Comparison of ENCODE assay signal across 22 cellular contexts in the genomic region with DNA sequence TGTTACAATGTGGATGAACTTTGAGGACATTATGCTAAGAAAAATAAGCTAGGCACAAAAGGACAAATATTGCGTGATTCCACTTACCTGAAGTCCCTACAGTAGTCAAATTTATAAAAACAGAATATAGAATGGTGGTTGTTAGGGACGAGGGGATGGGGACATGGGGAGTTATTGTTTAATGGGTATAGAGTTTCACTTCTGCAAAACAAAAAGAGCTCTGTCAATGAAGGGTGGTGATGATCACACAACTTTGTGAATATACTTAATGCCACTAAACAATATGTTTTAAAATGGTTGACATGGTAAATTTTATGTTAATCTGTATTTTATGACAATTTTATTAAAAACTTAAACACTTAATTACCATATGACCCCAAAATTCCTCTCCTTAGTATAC. TPM values are rescaled to one million over a fixed set of nuclear protein-coding genes. Genes with fewer than 3 reads are reported as not detected.
DNase-seq lines count a peak whose midpoint lies in the region; ATAC-seq and TF ChIP-seq lines count a peak whose summit lies in the region.
"Had no signal": no experiment of that assay in that cellular context is flagged by ENCODE, and none has a peak within 500 bp of the region (broad histone marks: within the 10 kb centered on the region; RNA-seq: fewer than 3 reads in every experiment).

No MANE protein-coding gene starts in this region.

- no peaks in the 10 kb centered on the region for H3K27me3 ChIP-seq in SK-N-SH (ENCODE audit: insufficient read depth)
- H3K27me3 ChIP-seq: brain microvascular endothelial cell, pancreas, suprapubic skin had no signal

- H2AFZ ChIP-seq in SK-N-SH (ENCODE audit: low read depth), result no peak overlapping the region

- TF ChIP-seq EP300 in SK-N-SH (IDR thresholded peaks at IDR 0.05; ENCODE audit: borderline replicate concordance in 1 of 2, low read depth in 1 of 2, low read length in 1 of 2), result no peak

- no peak overlapping the region for H3K4me2 ChIP-seq in SK-N-SH

- CTCF ChIA-PET in SK-N-SH (lab: Yijun Ruan, JAX), result no interaction called here

- H3K9me3 ChIP-seq in SK-N-SH, result no peaks in the 10 kb centered on the region
- H3K9me3 ChIP-seq: HAP-1, pancreas, suprapubic skin had no signal

- POLR2A ChIA-PET in SK-N-SH (lab: Yijun Ruan, JAX), result interaction anchor here (0.6 kb wide), 1 partner anchor 110 kb away, joined by 3 read pairs; no protein-coding TSS in a partner anchor

- WGBS in SK-N-SH (ENCODE audit: low lambda C conversion rate), result 92% methylated on average over 2 of the region's 2 CpGs

- no peak for TF ChIP-seq RAD21 in SK-N-SH (IDR thresholded peaks at IDR 0.05; ENCODE audit: low read length)

- no peaks in the 10 kb centered on the region for H3K4me1 ChIP-seq in SK-N-SH (ENCODE audit: control insufficient read depth in 1 of 2, insufficient read depth in 2 of 2, low read depth in 1 of 2, low read length in 1 of 2)
- H3K4me1 ChIP-seq: HAP-1, pancreas, suprapubic skin had no signal

- no peak for TF ChIP-seq POLR2A in GM18505 (IDR thresholded peaks at IDR 0.05; ENCODE audit: borderline replicate concordance, extremely low read depth, insufficient read depth, insufficient read length)

- H3F3A ChIP-seq in SK-N-SH (replicated peaks; ENCODE audit: insufficient read depth), result no peaks in the 10 kb centered on the region

- no peak for TF ChIP-seq CTCF in GM20000 (IDR thresholded peaks at IDR 0.05; ENCODE audit: extremely low read depth, missing control alignments)
- no peak for TF ChIP-seq CTCF in SK-N-SH (IDR thresholded peaks at IDR 0.05)

- H3K36me3 ChIP-seq in SK-N-SH (replicated peaks in 1 of 2; ENCODE audit: control insufficient read depth in 1 of 2, insufficient read depth in 2 of 2, low read length in 1 of 2), result peaks cover 0 to 19% of the 10 kb centered on the region in 2 experiments
- H3K36me3 ChIP-seq: brain microvascular endothelial cell, HAP-1, pancreas had no signal

- H3K4me3 ChIP-seq in SK-N-SH (ENCODE audit: low read depth in 2 of 2, low read length in 1 of 2), result no peak overlapping the region
- H3K4me3 ChIP-seq: HAP-1, lung, pancreas, suprapubic skin had no signal

- no peak overlapping the region for H3K9ac ChIP-seq in SK-N-SH

- no peaks in the 10 kb centered on the region for H4K20me1 ChIP-seq in SK-N-SH (ENCODE audit: insufficient read depth)

- H3K9me2 ChIP-seq in SK-N-SH, result no peaks in the 10 kb centered on the region

- ATAC-seq in GM18505 (IDR thresholded peaks at IDR 0.05; ENCODE audit: unreplicated experiment) (peak; percentile 64), HG03196 (IDR thresholded peaks at IDR 0.05; ENCODE audit: unreplicated experiment) (peak; percentile 65), HG02884 (IDR thresholded peaks at IDR 0.05; ENCODE audit: unreplicated experiment) (no peak)
- ATAC-seq: naive thymus-derived CD4-positive, alpha-beta T cell; Panc1 had no signal

- peak; percentile 18 for DNase-seq in GM20000 (ENCODE audit: low spot score)
- peak; percentile 7 for DNase-seq in NOMO-1 treated with dmso at 0.1 percent for 144 hours (lab: John Stamatoyannopoulos, UW; ENCODE audit: unreplicated experiment)
- DNase-seq in NCI-H82 treated with DMSO at 0.1 percent for 48 hours (lab: John Stamatoyannopoulos, UW; ENCODE audit: unreplicated experiment), result no peak
- no peak for DNase-seq in activated naive CD4-positive, alpha-beta T cell (lab: John Stamatoyannopoulos, UW)
- no peak for DNase-seq in SK-N-SH
- DNase-seq: activated CD4-positive, alpha-beta memory T cell treated with anti-CD3 and anti-CD28 coated beads for 36 hours; activated T-cell treated with anti-CD3 and anti-CD28 coated beads, Interleukin-2, amount 50 U/mL, for 24 hours; brain microvascular endothelial cell; dermis blood vessel endothelial cell; naive thymus-derived CD4-positive, alpha-beta T cell; NCI-H187; pancreas; stimulated activated CD4-positive, alpha-beta T cell treated with anti-CD3 and anti-CD28 coated beads, Interleukin-2, amount 100 ng/mL, for 48 hours; SW 1271 had no signal

- H3K79me2 ChIP-seq in SK-N-SH (ENCODE audit: insufficient read depth), result no peaks in the 10 kb centered on the region

- no peak overlapping the region for H3K27ac ChIP-seq in SK-N-SH (ENCODE audit: low read depth in 2 of 2, low read length in 1 of 2)
- H3K27ac ChIP-seq: brain microvascular endothelial cell, pancreas, suprapubic skin, VCaP had no signal

TF ChIP-seq in SK-N-SH, 30 proteins besides CTCF, POLR2A, EP300 and RAD21:
- TF ChIP-seq YY1 (IDR thresholded peaks at IDR 0.05; ENCODE audit: low read depth) (no peak), FOXM1 (IDR thresholded peaks at IDR 0.05; ENCODE audit: low read depth) (no peak), RFX5 (IDR thresholded peaks at IDR 0.05; ENCODE audit: low read length) (no peak), RXRA (IDR thresholded peaks at IDR 0.05; ENCODE audit: borderline replicate concordance, low read depth) (no peak), FOXJ3 (CRISPR knock-in tag; IDR thresholded peaks at IDR 0.05) (no peak), TEAD4 (IDR thresholded peaks at IDR 0.05; ENCODE audit: borderline replicate concordance, insufficient read depth) (no peak), JUND (IDR thresholded peaks at IDR 0.05) (no peak), SMC3 (IDR thresholded peaks at IDR 0.05; ENCODE audit: low read depth, low read length) (no peak), MEF2A (IDR thresholded peaks at IDR 0.05; ENCODE audit: borderline replicate concordance, low read depth) (no peak), MXI1 (IDR thresholded peaks at IDR 0.05; ENCODE audit: low read depth, low read length) (no peak), NFIC (IDR thresholded peaks at IDR 0.05; ENCODE audit: borderline replicate concordance) (no peak), FOSL2 (IDR thresholded peaks at IDR 0.05; ENCODE audit: borderline replicate concordance, low read depth) (no peak), ELF1 (IDR thresholded peaks at IDR 0.05) (no peak), NRF1 (IDR thresholded peaks at IDR 0.05; ENCODE audit: low read depth, low read length) (no peak)
- TF ChIP-seq, protein P1, sequence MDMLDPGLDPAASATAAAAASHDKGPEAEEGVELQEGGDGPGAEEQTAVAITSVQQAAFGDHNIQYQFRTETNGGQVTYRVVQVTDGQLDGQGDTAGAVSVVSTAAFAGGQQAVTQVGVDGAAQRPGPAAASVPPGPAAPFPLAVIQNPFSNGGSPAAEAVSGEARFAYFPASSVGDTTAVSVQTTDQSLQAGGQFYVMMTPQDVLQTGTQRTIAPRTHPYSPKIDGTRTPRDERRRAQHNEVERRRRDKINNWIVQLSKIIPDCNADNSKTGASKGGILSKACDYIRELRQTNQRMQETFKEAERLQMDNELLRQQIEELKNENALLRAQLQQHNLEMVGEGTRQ (IDR thresholded peaks at IDR 0.05; ENCODE audit: borderline replicate concordance, low read depth, low read length), result no peak
- TF ChIP-seq, protein P2, sequence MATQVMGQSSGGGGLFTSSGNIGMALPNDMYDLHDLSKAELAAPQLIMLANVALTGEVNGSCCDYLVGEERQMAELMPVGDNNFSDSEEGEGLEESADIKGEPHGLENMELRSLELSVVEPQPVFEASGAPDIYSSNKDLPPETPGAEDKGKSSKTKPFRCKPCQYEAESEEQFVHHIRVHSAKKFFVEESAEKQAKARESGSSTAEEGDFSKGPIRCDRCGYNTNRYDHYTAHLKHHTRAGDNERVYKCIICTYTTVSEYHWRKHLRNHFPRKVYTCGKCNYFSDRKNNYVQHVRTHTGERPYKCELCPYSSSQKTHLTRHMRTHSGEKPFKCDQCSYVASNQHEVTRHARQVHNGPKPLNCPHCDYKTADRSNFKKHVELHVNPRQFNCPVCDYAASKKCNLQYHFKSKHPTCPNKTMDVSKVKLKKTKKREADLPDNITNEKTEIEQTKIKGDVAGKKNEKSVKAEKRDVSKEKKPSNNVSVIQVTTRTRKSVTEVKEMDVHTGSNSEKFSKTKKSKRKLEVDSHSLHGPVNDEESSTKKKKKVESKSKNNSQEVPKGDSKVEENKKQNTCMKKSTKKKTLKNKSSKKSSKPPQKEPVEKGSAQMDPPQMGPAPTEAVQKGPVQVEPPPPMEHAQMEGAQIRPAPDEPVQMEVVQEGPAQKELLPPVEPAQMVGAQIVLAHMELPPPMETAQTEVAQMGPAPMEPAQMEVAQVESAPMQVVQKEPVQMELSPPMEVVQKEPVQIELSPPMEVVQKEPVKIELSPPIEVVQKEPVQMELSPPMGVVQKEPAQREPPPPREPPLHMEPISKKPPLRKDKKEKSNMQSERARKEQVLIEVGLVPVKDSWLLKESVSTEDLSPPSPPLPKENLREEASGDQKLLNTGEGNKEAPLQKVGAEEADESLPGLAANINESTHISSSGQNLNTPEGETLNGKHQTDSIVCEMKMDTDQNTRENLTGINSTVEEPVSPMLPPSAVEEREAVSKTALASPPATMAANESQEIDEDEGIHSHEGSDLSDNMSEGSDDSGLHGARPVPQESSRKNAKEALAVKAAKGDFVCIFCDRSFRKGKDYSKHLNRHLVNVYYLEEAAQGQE (IDR thresholded peaks at IDR 0.05; ENCODE audit: low read depth, low read length), result no peak
- TF ChIP-seq, protein P3, sequence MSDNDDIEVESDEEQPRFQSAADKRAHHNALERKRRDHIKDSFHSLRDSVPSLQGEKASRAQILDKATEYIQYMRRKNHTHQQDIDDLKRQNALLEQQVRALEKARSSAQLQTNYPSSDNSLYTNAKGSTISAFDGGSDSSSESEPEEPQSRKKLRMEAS (IDR thresholded peaks at IDR 0.05; ENCODE audit: low read depth), result no peak

RNA-seq across cellular contexts. Expression of a gene that starts 26.1 kb away (rescaled TPM):
- polyA plus RNA-seq in SK-N-SH (2012; rRNA removed), result 23.0 and 30.0 TPM in 2 replicates
- polyA plus RNA-seq in SK-N-SH (2012; cell fraction: cytosol; rRNA removed), result 13.5 and 16.9 TPM in 2 replicates
- polyA plus RNA-seq in SK-N-SH (2012; cell fraction: nucleus; rRNA removed), result 73.0 and 105 TPM in 2 replicates

RNA-seq across cellular contexts. Expression of a gene that starts 54.7 kb away (rescaled TPM):
- 0.25 and 0.32 TPM in 2 replicates for polyA plus RNA-seq in SK-N-SH (2012; rRNA removed)
- 0.36 and 0.41 TPM in 2 replicates for polyA plus RNA-seq in SK-N-SH (2012; cell fraction: cytosol; rRNA removed)
- 0.21 and 0.23 TPM in 2 replicates for polyA plus RNA-seq in SK-N-SH (2012; cell fraction: nucleus; rRNA removed)

Comparison
In these comparisons a context has a peak if more than half of its experiments do, and no peak if none do; other contexts are left out.
1. DNase-seq: peak in GM20000 (single experiment) and NOMO-1 treated with dmso at 0.1 percent for 144 hours (single experiment); none in NCI-H82 treated with DMSO at 0.1 percent for 48 hours (single experiment), activated naive CD4-positive, alpha-beta T cell (0 of 4) and SK-N-SH (single experiment).